9 cellular contexts compared by ENCODE assay signal in the genomic region with DNA sequence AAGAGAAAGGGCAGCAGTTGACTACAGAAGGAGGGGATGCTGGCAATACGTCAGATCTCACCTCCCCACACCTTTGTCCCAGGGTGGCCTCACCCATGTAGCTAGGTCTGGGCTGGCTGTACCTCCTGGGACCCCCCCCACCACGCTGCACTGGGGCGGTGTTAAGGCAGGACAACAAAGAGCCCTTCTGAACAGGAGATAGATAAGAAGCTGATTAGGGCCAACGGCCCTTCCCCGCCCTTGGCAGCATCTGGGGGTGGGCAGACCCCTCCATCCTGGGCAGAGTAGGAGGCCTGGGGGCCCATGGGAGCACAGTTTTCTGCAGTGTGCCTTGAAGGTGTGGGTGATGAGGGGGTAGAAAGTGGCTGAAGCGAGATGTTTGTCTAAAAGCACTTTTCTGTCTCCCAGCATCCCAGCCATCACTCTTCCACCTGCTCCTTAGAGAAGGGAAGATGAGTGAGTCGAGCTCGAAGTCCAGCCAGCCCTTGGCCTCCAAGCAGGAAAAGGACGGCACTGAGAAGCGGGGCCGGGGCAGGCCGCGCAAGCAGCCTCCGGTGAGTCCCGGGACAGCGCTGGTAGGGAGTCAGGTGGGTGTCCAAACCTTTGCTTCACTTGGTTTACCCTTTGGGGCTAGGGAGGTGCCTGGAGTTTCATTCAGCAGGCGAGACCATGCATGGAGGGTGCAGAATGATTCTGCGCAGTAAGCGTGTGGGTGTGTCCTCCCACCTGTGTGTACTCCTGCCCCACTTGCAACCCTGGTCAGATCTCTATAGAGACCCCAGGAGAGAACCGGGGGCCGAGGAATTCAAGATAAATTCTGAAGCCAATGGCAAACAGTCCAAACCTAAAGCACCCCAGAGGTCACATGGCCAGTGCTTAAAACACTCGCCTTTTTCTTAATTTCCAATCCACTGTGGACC. TPM values are rescaled to one million over a fixed set of nuclear protein-coding genes. Genes with fewer than 3 reads are reported as not detected.
A peak's percentile ranks its signal among the peaks of the same experiment; 100 is the strongest.
DNase-seq lines count a peak whose midpoint lies in the region; ATAC-seq, FAIRE-seq and TF ChIP-seq lines count a peak whose summit lies in the region.
"Had no signal": no experiment of that assay in that cellular context is flagged by ENCODE, and none has a peak within 500 bp of the region (broad histone marks: within the 10 kb centered on the region; RNA-seq: fewer than 3 reads in every experiment).

No MANE protein-coding gene starts in this region.

- intact Hi-C loops in upper lobe of right lung (cut with DNase I), result loop anchor here (10.0 kb wide), 1 partner anchor 174 kb away; no protein-coding TSS in a partner anchor

- H3K9me3 Mint-ChIP-seq in activated naive CD4-positive, alpha-beta T cell treated with anti-CD3 and anti-CD28 coated beads, Interleukin-2, amount 10 ng/mL, durations not matched to agents 7 days and 5 days, result no peaks in the 10 kb centered on the region

- no peak for ATAC-seq in upper lobe of right lung

- H3K4me1 ChIP-seq in upper lobe of right lung, result peaks cover 22% of the 10 kb centered on the region

- H3K27ac Mint-ChIP-seq in activated naive CD4-positive, alpha-beta T cell treated with anti-CD3 and anti-CD28 coated beads, Interleukin-2, amount 10 ng/mL, durations not matched to agents 7 days and 5 days, result peak overlapping the region; percentile 67

- H3K27me3 ChIP-seq in upper lobe of right lung, result no peaks in the 10 kb centered on the region

- DNase-seq in activated naive CD4-positive, alpha-beta T cell treated with anti-CD3 and anti-CD28 coated beads, Interleukin-2, amount 10 ng/mL, durations not matched to agents 7 days and 5 days, result no peak
- no peak for DNase-seq in activated naive CD4-positive, alpha-beta T cell treated with anti-CD3 and anti-CD28 coated beads, Interleukin-2, amount 50 U/mL, for 16 hours
- DNase-seq in frontal cortex (ENCODE audit: low spot score in 2 of 2), result peak; percentile 6 to 11
- peak; percentile 51 for DNase-seq in upper lobe of right lung
- no peak for DNase-seq in NCI-H446 (lab: John Stamatoyannopoulos, UW)
- no peak for DNase-seq in NK-92 treated with Interleukin-12 subunit alpha and Interleukin-12 subunit beta, amount 100 ng/mL, for 24 hours (lab: John Stamatoyannopoulos, UW)
- no peak for DNase-seq in DMS114 treated with DMSO at 0.1 percent for 48 hours (lab: John Stamatoyannopoulos, UW; ENCODE audit: unreplicated experiment)
- DNase-seq: NCI-H2029 treated with DMSO at 0.1 percent for 48 hours had no signal

- TF ChIP-seq CTCF in WI38 (IDR thresholded peaks at IDR 0.05; ENCODE audit: low read depth, low read length) (no peak), upper lobe of right lung (IDR thresholded peaks at IDR 0.05) (no peak)

- no peak for FAIRE-seq in frontal cortex (lab: Jason Lieb, UNC)

- CTCF ChIA-PET in activated naive CD4-positive, alpha-beta T cell treated with anti-CD3 and anti-CD28 coated beads, Interleukin-2, amount 10 ng/mL, durations not matched to agents 7 days and 5 days (lab: Charles Lee), result interaction anchor here (1.3 to 2.8 kb wide), 2 partner anchors 44 to 77 kb away, joined by 5 to 10 read pairs; no protein-coding TSS in a partner anchor

- H3K27me3 Mint-ChIP-seq in activated naive CD4-positive, alpha-beta T cell treated with anti-CD3 and anti-CD28 coated beads, Interleukin-2, amount 10 ng/mL, durations not matched to agents 7 days and 5 days, result no peaks in the 10 kb centered on the region

- no peak overlapping the region for H3K27ac ChIP-seq in upper lobe of right lung

- H3K36me3 ChIP-seq in upper lobe of right lung, result peaks cover 23% of the 10 kb centered on the region

- H3K4me1 Mint-ChIP-seq in activated naive CD4-positive, alpha-beta T cell treated with anti-CD3 and anti-CD28 coated beads, Interleukin-2, amount 10 ng/mL, durations not matched to agents 7 days and 5 days, result peaks cover 72% of the 10 kb centered on the region

- no peaks in the 10 kb centered on the region for H3K9me3 ChIP-seq in upper lobe of right lung

- H3K4me3 Mint-ChIP-seq in activated naive CD4-positive, alpha-beta T cell treated with anti-CD3 and anti-CD28 coated beads, Interleukin-2, amount 10 ng/mL, durations not matched to agents 7 days and 5 days, result no peak overlapping the region

- peak overlapping the region; percentile 88 for H3K4me3 ChIP-seq in WI38 (ENCODE audit: low read depth, low read length)
- no peak overlapping the region for H3K4me3 ChIP-seq in upper lobe of right lung

- H3K36me3 Mint-ChIP-seq in activated naive CD4-positive, alpha-beta T cell treated with anti-CD3 and anti-CD28 coated beads, Interleukin-2, amount 10 ng/mL, durations not matched to agents 7 days and 5 days, result peaks cover 52% of the 10 kb centered on the region

RNA-seq across cellular contexts. Expression of gene HMGA1, which starts 3.9 kb away (rescaled TPM):
- total RNA-seq in frontal cortex, result 24.5 TPM
- 54.7 TPM for total RNA-seq in upper lobe of right lung

RNA-seq across cellular contexts. Expression of gene SMIM29, which starts 8.2 kb away (rescaled TPM):
- total RNA-seq in frontal cortex (23.2 TPM), upper lobe of right lung (32.6 TPM)

Comparison
In these comparisons a context has a peak if more than half of its experiments do, and no peak if none do; other contexts are left out.
1. DNase-seq: peak in frontal cortex (2 of 2) and upper lobe of right lung (single experiment); none in activated naive CD4-positive, alpha-beta T cell treated with anti-CD3 and anti-CD28 coated beads, Interleukin-2, amount 10 ng/mL, durations not matched to agents 7 days and 5 days (single experiment), activated naive CD4-positive, alpha-beta T cell treated with anti-CD3 and anti-CD28 coated beads, Interleukin-2, amount 50 U/mL, for 16 hours (single experiment), NCI-H446 (0 of 2), NK-92 treated with Interleukin-12 subunit alpha and Interleukin-12 subunit beta, amount 100 ng/mL, for 24 hours (single experiment) and DMS114 treated with DMSO at 0.1 percent for 48 hours (single experiment).